Comparison of ENCODE assay signal across 10 cellular contexts in the genomic region with DNA sequence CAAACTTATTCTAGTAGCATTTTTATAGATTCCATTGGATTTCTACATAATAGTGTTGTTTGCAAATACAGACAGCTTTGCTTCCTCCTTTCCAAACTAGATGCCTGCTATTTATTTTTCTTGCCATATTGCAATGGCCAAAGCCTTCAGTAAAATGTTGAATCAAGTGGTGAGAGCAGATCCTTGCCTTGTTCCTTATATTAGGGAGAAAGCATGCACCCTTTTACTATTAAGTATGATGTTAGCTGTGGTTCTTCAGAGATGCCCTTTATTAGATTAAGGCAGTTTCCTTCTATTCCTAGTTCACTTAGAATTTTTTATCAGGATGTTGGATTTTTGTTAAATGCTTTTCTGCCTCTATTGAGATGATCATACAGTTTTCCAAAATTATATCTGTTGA.
"Had no signal": no experiment of that assay in that cellular context is flagged by ENCODE, and none has a peak within 500 bp of the region (broad histone marks: within the 10 kb centered on the region; RNA-seq: fewer than 3 reads in every experiment).

No MANE protein-coding gene starts in this region.

- DNase-seq: GM23248, GOT3, H9, Karpas-422, KBM-7 had no signal

- FAIRE-seq: H54, HepG2 had no signal

- ATAC-seq: HCT116, HepG2 had no signal

- H3K4me3 ChIP-seq: GM23248 had no signal

- H2AFZ ChIP-seq: GM23248 had no signal

- H3K9ac ChIP-seq: GM23248, KMS-11 had no signal

- H3K4me2 ChIP-seq: KMS-11 had no signal

- H3K27ac ChIP-seq: GM23248, HL-60, KMS-11 had no signal
